Comparison of ENCODE assay signal across 17 cellular contexts in the genomic region with DNA sequence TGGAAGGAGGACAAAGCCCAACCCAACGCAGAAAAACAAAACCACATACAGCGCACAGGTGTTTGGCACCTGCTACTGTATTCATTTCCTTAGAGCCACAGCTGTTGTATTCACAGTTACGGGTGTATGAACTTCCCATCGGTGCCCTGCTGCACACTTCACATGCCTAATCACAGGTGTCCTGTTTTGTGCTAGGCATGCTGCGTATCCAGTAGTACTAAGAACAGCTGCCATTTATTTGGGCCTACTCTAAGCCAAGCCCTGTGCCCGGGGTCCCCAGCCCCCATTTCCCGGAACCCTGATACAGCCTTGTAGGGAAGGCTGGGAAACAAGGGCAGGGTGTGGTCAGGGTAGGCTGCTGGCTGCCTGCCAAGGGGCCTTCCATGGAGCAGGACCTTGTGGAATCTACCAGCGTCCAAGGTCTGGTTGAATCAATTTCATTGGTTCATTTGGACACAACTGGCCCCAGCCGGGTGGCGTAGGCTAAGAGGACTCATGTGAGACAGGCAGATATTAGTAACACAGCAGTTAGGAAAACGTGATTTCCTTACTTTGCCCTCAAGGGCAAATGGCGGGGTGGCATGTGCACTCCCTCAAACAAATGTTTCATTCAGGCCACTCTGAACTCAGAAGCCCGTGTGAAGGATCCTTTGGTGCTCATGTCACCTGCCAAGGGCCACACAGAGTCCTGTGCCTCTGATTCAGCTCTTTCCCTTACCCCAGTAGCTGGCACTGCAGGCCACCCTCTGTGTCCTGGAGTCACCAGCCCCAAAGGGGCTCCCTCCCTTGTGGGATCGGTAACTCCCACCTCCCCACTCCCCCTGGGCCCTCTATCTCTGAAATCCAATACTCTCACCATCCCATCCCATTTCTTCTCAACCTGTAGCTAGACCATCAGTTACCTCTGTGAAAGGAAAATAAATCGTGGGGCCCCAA. TPM values are rescaled to one million over a fixed set of nuclear protein-coding genes. Genes with fewer than 3 reads are reported as not detected.
A peak's percentile ranks its signal among the peaks of the same experiment; 100 is the strongest.
DNase-seq lines count a peak whose midpoint lies in the region; ATAC-seq and TF ChIP-seq lines count a peak whose summit lies in the region.
"Had no signal": no experiment of that assay in that cellular context is flagged by ENCODE, and none has a peak within 500 bp of the region (broad histone marks: within the 10 kb centered on the region; RNA-seq: fewer than 3 reads in every experiment).

No MANE protein-coding gene starts in this region.

- no peaks in the 10 kb centered on the region for H3K79me1 ChIP-seq in trophoblast cell (ENCODE audit: low read length)

- H3K27ac ChIP-seq in mucosa of rectum (ENCODE audit: low read depth in 2 of 2, low read length in 2 of 2) (peak overlapping the region; percentile 95 to 96), trophoblast cell (ENCODE audit: low read depth, low read length) (no peak overlapping the region)
- H3K27ac ChIP-seq: C4-2B, heart left ventricle had no signal

- no peak overlapping the region for H2BK5ac ChIP-seq in trophoblast cell (ENCODE audit: low read depth, low read length, poor library complexity)

- H3K27me3 ChIP-seq in mucosa of rectum (ENCODE audit: control insufficient read depth in 2 of 2, insufficient read depth in 2 of 2, low read length in 2 of 2) (no peaks in the 10 kb centered on the region), trophoblast cell (ENCODE audit: insufficient read depth, low read length) (no peaks in the 10 kb centered on the region)
- H3K27me3 ChIP-seq: heart left ventricle had no signal

- H2AFZ ChIP-seq in trophoblast cell (ENCODE audit: insufficient read depth, low read length, poor library complexity), result no peak overlapping the region

- no peak for TF ChIP-seq CTCF in mesothelial cell of epicardium (IDR thresholded peaks at IDR 0.05; ENCODE audit: unreplicated experiment)

- H4K8ac ChIP-seq in trophoblast cell (ENCODE audit: low read depth, low read length), result no peak overlapping the region

- H3K4me1 Mint-ChIP-seq in mesothelial cell of epicardium, result no peaks in the 10 kb centered on the region
- H3K4me1 Mint-ChIP-seq: stimulated activated naive CD8-positive, alpha-beta T cell treated with anti-CD3 and anti-CD28 coated beads, Interleukin-15, amount 100 ng/mL, for 72 hours had no signal

- no peak overlapping the region for H2BK120ac ChIP-seq in trophoblast cell (ENCODE audit: insufficient read depth, low read length, poor library complexity)

- H3K36me3 ChIP-seq in mucosa of rectum (ENCODE audit: control insufficient read depth in 2 of 2, insufficient read depth in 2 of 2, low read length in 2 of 2) (no peaks in the 10 kb centered on the region), trophoblast cell (ENCODE audit: control insufficient read depth in 1 of 2, insufficient read depth in 2 of 2, low read length in 2 of 2) (no peaks in the 10 kb centered on the region)
- H3K36me3 ChIP-seq: heart left ventricle had no signal

- H3K27ac Mint-ChIP-seq in mesothelial cell of epicardium, result no peak overlapping the region
- H3K27ac Mint-ChIP-seq: dendritic cell treated with granulocyte-macrophage colony-stimulating factor and Interleukin-4, amounts not matched to agents 40 ng/mL and 50 ng/mL, for 4 days; natural killer cell treated with Interleukin-12 subunit alpha and Interleukin-12 subunit beta and Interleukin-15 and Interleukin-18, amount 100 ng/mL, for 72 hours; stimulated activated naive CD8-positive, alpha-beta T cell treated with anti-CD3 and anti-CD28 coated beads, Interleukin-15, amount 100 ng/mL, for 72 hours had no signal

- H3K36me3 Mint-ChIP-seq in mesothelial cell of epicardium, result no peaks in the 10 kb centered on the region
- H3K36me3 Mint-ChIP-seq: natural killer cell treated with Interleukin-12 subunit alpha and Interleukin-12 subunit beta and Interleukin-15 and Interleukin-18, amount 100 ng/mL, for 72 hours had no signal

- H3K4me1 ChIP-seq in mucosa of rectum (ENCODE audit: control insufficient read depth in 2 of 2, insufficient read depth in 2 of 2, low read length in 2 of 2), result peaks cover 11 to 39% of the 10 kb centered on the region in 2 donors
- H3K4me1 ChIP-seq in trophoblast cell (ENCODE audit: control insufficient read depth in 1 of 2, insufficient read depth in 2 of 2, low read length in 2 of 2), result peaks cover 0 to 2% of the 10 kb centered on the region in 2 experiments
- H3K4me1 ChIP-seq: heart left ventricle had no signal

- H3K4me3 Mint-ChIP-seq in mesothelial cell of epicardium, result no peak overlapping the region
- H3K4me3 Mint-ChIP-seq: dendritic cell treated with granulocyte-macrophage colony-stimulating factor and Interleukin-4, amounts not matched to agents 40 ng/mL and 50 ng/mL, for 4 days; natural killer cell treated with Interleukin-12 subunit alpha and Interleukin-12 subunit beta and Interleukin-15 and Interleukin-18, amount 100 ng/mL, for 72 hours; stimulated activated naive CD8-positive, alpha-beta T cell treated with anti-CD3 and anti-CD28 coated beads, Interleukin-15, amount 100 ng/mL, for 72 hours had no signal

- no peak for ATAC-seq in GM21529 (IDR thresholded peaks at IDR 0.05; ENCODE audit: unreplicated experiment)
- ATAC-seq: Panc1; stimulated activated naive CD8-positive, alpha-beta T cell treated with anti-CD3 and anti-CD28 coated beads, Interleukin-15, amount 100 ng/mL, for 72 hours had no signal

- no peaks in the 10 kb centered on the region for H3K9me3 Mint-ChIP-seq in mesothelial cell of epicardium
- H3K9me3 Mint-ChIP-seq: dendritic cell treated with granulocyte-macrophage colony-stimulating factor and Interleukin-4, amounts not matched to agents 40 ng/mL and 50 ng/mL, for 4 days; natural killer cell treated with Interleukin-12 subunit alpha and Interleukin-12 subunit beta and Interleukin-15 and Interleukin-18, amount 100 ng/mL, for 72 hours; stimulated activated naive CD8-positive, alpha-beta T cell treated with anti-CD3 and anti-CD28 coated beads, Interleukin-15, amount 100 ng/mL, for 72 hours had no signal

- H3K79me2 ChIP-seq in trophoblast cell (ENCODE audit: control insufficient read depth, insufficient read depth, low read length, poor library complexity), result no peaks in the 10 kb centered on the region

- DNase-seq in DMS79 (lab: John Stamatoyannopoulos, UW) (peak; percentile 90), NCI-H2029 (lab: John Stamatoyannopoulos, UW) (peak; percentile 77), SW480 (ENCODE audit: low spot score) (peak; percentile 76), HK-2 (ENCODE audit: unreplicated experiment) (no peak), trophoblast cell (no peak), mesothelial cell of epicardium (ENCODE audit: low spot score in 2 of 2, unreplicated experiment in 2 of 2) (no peak)
- DNase-seq: activated CD4-positive, CD25-positive, alpha-beta regulatory T cell; activated naive CD4-positive, alpha-beta T cell; heart left ventricle; KG1; stimulated activated naive CD8-positive, alpha-beta T cell treated with anti-CD3 and anti-CD28 coated beads, Interleukin-15, amount 100 ng/mL, for 72 hours had no signal

- no peak overlapping the region for H4K91ac ChIP-seq in trophoblast cell (ENCODE audit: low read depth, low read length)

- peaks cover 1% of the 10 kb centered on the region for H3K27me3 Mint-ChIP-seq in mesothelial cell of epicardium (ENCODE audit: low read depth)
- H3K27me3 Mint-ChIP-seq: stimulated activated naive CD8-positive, alpha-beta T cell treated with anti-CD3 and anti-CD28 coated beads, Interleukin-15, amount 100 ng/mL, for 72 hours had no signal

- no peak overlapping the region for H4K12ac ChIP-seq in trophoblast cell (ENCODE audit: low read depth, low read length)

- H3K9ac ChIP-seq in mucosa of rectum (ENCODE audit: low read depth in 1 of 2, low read length in 2 of 2), result peak overlapping the region; percentile 45 to 70
- no peak overlapping the region for H3K9ac ChIP-seq in trophoblast cell (ENCODE audit: low read length)

- H3K4ac ChIP-seq in trophoblast cell (ENCODE audit: low read depth, low read length), result no peak overlapping the region

- no peak overlapping the region for H2AK5ac ChIP-seq in trophoblast cell (ENCODE audit: low read length)

- H3K9me3 ChIP-seq in mucosa of rectum (ENCODE audit: control insufficient read depth in 2 of 2, low read length in 2 of 2) (no peaks in the 10 kb centered on the region), trophoblast cell (ENCODE audit: insufficient read depth, low read depth, low read length) (no peaks in the 10 kb centered on the region)
- H3K9me3 ChIP-seq: heart left ventricle had no signal

- H3K18ac ChIP-seq in trophoblast cell (ENCODE audit: low read length), result no peak overlapping the region

- H3K4me3 ChIP-seq in mucosa of rectum (ENCODE audit: low read length in 2 of 2), result peak overlapping the region in 1 of 2 donors; percentile 86
- H3K4me3 ChIP-seq in trophoblast cell (ENCODE audit: low read depth, low read length), result no peak overlapping the region
- H3K4me3 ChIP-seq: heart left ventricle had no signal

- H3K4me2 ChIP-seq in trophoblast cell (ENCODE audit: low read length), result no peak overlapping the region

- no CpG with 5 or more reads among the region's 15 CpGs for WGBS in trophoblast cell (ENCODE audit: extremely low coverage, insufficient coverage, insufficient read length)

- H3K23ac ChIP-seq in trophoblast cell (ENCODE audit: low read length), result no peak overlapping the region

- no peak overlapping the region for H2BK12ac ChIP-seq in trophoblast cell (ENCODE audit: low read length)

- H3K14ac ChIP-seq in trophoblast cell (ENCODE audit: low read length), result no peak overlapping the region

RNA-seq across cellular contexts. Expression of a gene that starts 1.0 kb away (rescaled TPM):
- not detected in 2 replicates for polyA plus RNA-seq in trophoblast cell (2013)
- total RNA-seq in mesothelial cell of epicardium, result not detected in 3 replicates
- total RNA-seq: heart left ventricle; natural killer cell treated with Interleukin-12 subunit alpha and Interleukin-12 subunit beta and Interleukin-15 and Interleukin-18, amount 100 ng/mL, for 72 hours had no signal
- polyA plus RNA-seq: heart left ventricle had no signal

RNA-seq across cellular contexts. Expression of a gene that starts 16.4 kb away (rescaled TPM):
- 5.0 and 5.7 TPM in 2 replicates for polyA plus RNA-seq in trophoblast cell (2013)
- 19.4 to 23.1 TPM (median 21.4 TPM) in 3 replicates for total RNA-seq in mesothelial cell of epicardium

Comparison
In these comparisons a context has a peak if more than half of its experiments do, and no peak if none do; other contexts are left out.
1. DNase-seq: peak in DMS79 (single experiment), NCI-H2029 (single experiment) and SW480 (single experiment); none in HK-2 (single experiment), trophoblast cell (0 of 2) and mesothelial cell of epicardium (0 of 2).